In genomic region chr13:36231236-36231635, GRCh38 we compare ENCODE assay signal across 3 cellular contexts.
A peak's percentile ranks its signal among the peaks of the same experiment; 100 is the strongest.
TF ChIP-seq lines count a peak whose summit lies in the region.

No MANE protein-coding gene starts in this region.

TF ChIP-seq in HepG2, 621 proteins besides CTCF, POLR2A, EP300 and RAD21:
- TF ChIP-seq CHCHD3 (CRISPR knock-in tag; IDR thresholded peaks at IDR 0.05) (no peak), SNAPC2 (CRISPR knock-in tag; IDR thresholded peaks at IDR 0.05) (no peak), MAFK (conservative IDR thresholded peaks at IDR 0.05 in 1 of 2, IDR thresholded peaks at IDR 0.05 in 1 of 2; ENCODE audit: low read length in 2 of 2) (peak; percentile 48 to 65; a peak in 3 of 4 replicates), MAFF (IDR thresholded peaks at IDR 0.05; ENCODE audit: low read depth, low read length) (peak; percentile 53; the same call in 1 of the 2 replicates)

TF ChIP-seq in A549, 52 proteins besides CTCF, POLR2A, EP300 and RAD21:
- peak; percentile 30 for TF ChIP-seq MAFK (IDR thresholded peaks at IDR 0.05; ENCODE audit: partially characterized antibody)
- no peak for TF ChIP-seq FOXS1 (CRISPR knock-in tag; IDR thresholded peaks at IDR 0.05)

TF ChIP-seq in IMR-90, 13 proteins besides CTCF, POLR2A, EP300 and RAD21:
- 0 out of 2 replicates have a peak, but pooled peaks have one; percentile 32 for TF ChIP-seq MAFK (IDR thresholded peaks at IDR 0.05; ENCODE audit: low read depth, low read length)
- no peak for TF ChIP-seq BHLHE40 (IDR thresholded peaks at IDR 0.05; ENCODE audit: low read depth, low read length)
